1 cellular context compared by ENCODE assay signal in the genomic region with DNA sequence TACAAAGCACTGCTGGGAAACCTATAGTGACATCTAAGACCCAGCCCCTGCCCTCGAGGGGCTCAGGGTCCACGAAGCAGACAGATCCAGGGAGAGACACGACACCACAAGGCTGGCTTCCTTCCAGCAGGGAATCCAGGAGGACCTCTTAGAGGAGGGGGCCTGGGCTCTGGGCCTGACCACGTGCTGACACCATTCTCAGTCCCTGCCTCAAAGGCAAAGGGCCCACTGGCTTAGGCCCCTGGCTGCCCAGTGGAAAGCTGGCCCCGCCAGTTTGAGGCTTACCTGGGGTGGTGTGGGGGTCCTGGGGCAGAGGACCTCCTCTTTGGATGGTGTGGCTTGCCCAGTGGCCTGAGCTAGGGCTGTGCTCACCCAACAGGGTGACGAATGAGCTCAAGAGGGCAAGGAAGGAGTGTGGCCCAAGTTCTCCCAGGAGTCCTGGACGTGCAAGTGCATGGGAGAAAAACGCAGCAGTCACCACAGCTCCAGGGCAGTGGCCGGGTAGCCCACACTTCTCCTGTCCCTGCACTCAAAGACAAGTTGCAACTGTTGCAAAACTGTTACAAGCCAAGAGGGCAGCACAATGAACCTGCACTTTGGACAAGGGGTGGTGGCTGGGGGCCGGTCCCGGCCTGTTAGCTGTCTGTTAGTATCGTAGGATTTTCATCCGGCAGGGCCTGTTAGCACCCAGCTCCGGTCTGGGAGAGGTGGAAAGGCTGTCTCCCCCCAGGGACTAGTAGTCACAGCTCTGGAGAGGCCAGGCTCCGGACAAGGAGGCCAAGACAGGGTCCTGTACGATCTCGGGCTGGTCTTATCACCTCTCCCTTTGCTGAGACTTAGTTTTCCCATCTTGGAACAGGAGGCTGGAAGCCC.
A peak's percentile ranks its signal among the peaks of the same experiment; 100 is the strongest.
TF ChIP-seq lines count a peak whose summit lies in the region.

No MANE protein-coding gene starts in this region.

TF ChIP-seq in HepG2, 621 proteins besides CTCF, POLR2A, EP300 and RAD21 (continued from another document and continues in another):
- no peak for TF ChIP-seq IKZF4 (CRISPR knock-in tag; IDR thresholded peaks at IDR 0.05; ENCODE audit: borderline replicate concordance, low read depth, not compliant biosample characterization)
- TF ChIP-seq STAT5B (CRISPR knock-in tag; IDR thresholded peaks at IDR 0.05) = no peak
- TF ChIP-seq, protein P1, sequence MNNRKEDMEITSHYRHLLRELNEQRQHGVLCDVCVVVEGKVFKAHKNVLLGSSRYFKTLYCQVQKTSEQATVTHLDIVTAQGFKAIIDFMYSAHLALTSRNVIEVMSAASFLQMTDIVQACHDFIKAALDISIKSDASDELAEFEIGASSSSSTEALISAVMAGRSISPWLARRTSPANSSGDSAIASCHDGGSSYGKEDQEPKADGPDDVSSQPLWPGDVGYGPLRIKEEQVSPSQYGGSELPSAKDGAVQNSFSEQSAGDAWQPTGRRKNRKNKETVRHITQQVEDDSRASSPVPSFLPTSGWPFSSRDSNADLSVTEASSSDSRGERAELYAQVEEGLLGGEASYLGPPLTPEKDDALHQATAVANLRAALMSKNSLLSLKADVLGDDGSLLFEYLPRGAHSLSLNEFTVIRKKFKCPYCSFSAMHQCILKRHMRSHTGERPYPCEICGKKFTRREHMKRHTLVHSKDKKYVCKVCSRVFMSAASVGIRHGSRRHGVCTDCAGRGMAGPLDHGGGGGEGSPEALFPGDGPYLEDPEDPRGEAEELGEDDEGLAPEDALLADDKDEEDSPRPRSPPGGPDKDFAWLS (CRISPR knock-in tag; IDR thresholded peaks at IDR 0.05; ENCODE audit: borderline replicate concordance) = 0 out of 2 replicates have a peak, but pooled peaks have one; percentile 33
- TF ChIP-seq TARDBP (CRISPR knock-in tag; IDR thresholded peaks at IDR 0.05) = peak; percentile 76
- peak; percentile 79; the same call in 1 of the 2 replicates for TF ChIP-seq ZNF775 (CRISPR knock-in tag; IDR thresholded peaks at IDR 0.05; ENCODE audit: borderline replicate concordance)
- TF ChIP-seq ZNF746 (CRISPR knock-in tag; IDR thresholded peaks at IDR 0.05) = peak; percentile 36; the same call in 1 of the 2 replicates
- TF ChIP-seq ZFX (CRISPR knock-in tag; IDR thresholded peaks at IDR 0.05; ENCODE audit: low read depth) = peak; percentile 90
- TF ChIP-seq SMARCE1 (IDR thresholded peaks at IDR 0.05; ENCODE audit: borderline replicate concordance) = no peak
- TF ChIP-seq TEAD2 (CRISPR knock-in tag; IDR thresholded peaks at IDR 0.05) = no peak
- TF ChIP-seq, protein P2, sequence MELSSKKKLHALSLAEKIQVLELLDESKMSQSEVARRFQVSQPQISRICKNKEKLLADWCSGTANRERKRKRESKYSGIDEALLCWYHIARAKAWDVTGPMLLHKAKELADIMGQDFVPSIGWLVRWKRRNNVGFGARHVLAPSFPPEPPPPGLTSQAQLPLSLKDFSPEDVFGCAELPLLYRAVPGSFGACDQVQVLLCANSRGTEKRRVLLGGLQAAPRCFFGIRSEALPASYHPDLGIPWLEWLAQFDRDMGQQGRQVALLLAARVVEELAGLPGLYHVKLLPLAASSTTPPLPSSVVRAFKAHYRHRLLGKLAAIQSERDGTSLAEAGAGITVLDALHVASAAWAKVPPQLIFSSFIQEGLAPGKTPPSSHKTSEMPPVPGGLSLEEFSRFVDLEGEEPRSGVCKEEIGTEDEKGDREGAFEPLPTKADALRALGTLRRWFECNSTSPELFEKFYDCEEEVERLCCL (CRISPR knock-in tag; IDR thresholded peaks at IDR 0.05; ENCODE audit: borderline replicate concordance) = no peak
- no peak for TF ChIP-seq CBX2 (IDR thresholded peaks at IDR 0.05; ENCODE audit: low read depth, low read length)
- no peak for TF ChIP-seq CBX2 (CRISPR knock-in tag; IDR thresholded peaks at IDR 0.05; ENCODE audit: low read depth)
- TF ChIP-seq RFX5 (IDR thresholded peaks at IDR 0.05; ENCODE audit: low read depth, low read length) = no peak
- TF ChIP-seq NFKB2 (CRISPR knock-in tag; IDR thresholded peaks at IDR 0.05; ENCODE audit: borderline replicate concordance) = peak; percentile 44
- TF ChIP-seq, protein P3, sequence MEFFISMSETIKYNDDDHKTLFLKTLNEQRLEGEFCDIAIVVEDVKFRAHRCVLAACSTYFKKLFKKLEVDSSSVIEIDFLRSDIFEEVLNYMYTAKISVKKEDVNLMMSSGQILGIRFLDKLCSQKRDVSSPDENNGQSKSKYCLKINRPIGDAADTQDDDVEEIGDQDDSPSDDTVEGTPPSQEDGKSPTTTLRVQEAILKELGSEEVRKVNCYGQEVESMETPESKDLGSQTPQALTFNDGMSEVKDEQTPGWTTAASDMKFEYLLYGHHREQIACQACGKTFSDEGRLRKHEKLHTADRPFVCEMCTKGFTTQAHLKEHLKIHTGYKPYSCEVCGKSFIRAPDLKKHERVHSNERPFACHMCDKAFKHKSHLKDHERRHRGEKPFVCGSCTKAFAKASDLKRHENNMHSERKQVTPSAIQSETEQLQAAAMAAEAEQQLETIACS (CRISPR knock-in tag; IDR thresholded peaks at IDR 0.05) = no peak
- TF ChIP-seq, protein P4, sequence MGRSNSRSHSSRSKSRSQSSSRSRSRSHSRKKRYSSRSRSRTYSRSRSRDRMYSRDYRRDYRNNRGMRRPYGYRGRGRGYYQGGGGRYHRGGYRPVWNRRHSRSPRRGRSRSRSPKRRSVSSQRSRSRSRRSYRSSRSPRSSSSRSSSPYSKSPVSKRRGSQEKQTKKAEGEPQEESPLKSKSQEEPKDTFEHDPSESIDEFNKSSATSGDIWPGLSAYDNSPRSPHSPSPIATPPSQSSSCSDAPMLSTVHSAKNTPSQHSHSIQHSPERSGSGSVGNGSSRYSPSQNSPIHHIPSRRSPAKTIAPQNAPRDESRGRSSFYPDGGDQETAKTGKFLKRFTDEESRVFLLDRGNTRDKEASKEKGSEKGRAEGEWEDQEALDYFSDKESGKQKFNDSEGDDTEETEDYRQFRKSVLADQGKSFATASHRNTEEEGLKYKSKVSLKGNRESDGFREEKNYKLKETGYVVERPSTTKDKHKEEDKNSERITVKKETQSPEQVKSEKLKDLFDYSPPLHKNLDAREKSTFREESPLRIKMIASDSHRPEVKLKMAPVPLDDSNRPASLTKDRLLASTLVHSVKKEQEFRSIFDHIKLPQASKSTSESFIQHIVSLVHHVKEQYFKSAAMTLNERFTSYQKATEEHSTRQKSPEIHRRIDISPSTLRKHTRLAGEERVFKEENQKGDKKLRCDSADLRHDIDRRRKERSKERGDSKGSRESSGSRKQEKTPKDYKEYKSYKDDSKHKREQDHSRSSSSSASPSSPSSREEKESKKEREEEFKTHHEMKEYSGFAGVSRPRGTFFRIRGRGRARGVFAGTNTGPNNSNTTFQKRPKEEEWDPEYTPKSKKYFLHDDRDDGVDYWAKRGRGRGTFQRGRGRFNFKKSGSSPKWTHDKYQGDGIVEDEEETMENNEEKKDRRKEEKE (IDR thresholded peaks at IDR 0.05) = no peak
- TF ChIP-seq GABPA (IDR thresholded peaks at IDR 0.05; ENCODE audit: low read depth, low read length) = no peak
- TF ChIP-seq GABPA (CRISPR knock-in tag; IDR thresholded peaks at IDR 0.05; ENCODE audit: low read depth) = no peak
- TF ChIP-seq, protein P5, sequence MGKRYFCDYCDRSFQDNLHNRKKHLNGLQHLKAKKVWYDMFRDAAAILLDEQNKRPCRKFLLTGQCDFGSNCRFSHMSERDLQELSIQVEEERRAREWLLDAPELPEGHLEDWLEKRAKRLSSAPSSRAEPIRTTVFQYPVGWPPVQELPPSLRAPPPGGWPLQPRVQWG (CRISPR knock-in tag; IDR thresholded peaks at IDR 0.05; ENCODE audit: borderline replicate concordance, low read depth) = no peak
- no peak for TF ChIP-seq NFYB (CRISPR knock-in tag; IDR thresholded peaks at IDR 0.05)
- TF ChIP-seq HES4 (CRISPR knock-in tag; IDR thresholded peaks at IDR 0.05; ENCODE audit: borderline replicate concordance) = peak; percentile 83
- TF ChIP-seq, protein P6, sequence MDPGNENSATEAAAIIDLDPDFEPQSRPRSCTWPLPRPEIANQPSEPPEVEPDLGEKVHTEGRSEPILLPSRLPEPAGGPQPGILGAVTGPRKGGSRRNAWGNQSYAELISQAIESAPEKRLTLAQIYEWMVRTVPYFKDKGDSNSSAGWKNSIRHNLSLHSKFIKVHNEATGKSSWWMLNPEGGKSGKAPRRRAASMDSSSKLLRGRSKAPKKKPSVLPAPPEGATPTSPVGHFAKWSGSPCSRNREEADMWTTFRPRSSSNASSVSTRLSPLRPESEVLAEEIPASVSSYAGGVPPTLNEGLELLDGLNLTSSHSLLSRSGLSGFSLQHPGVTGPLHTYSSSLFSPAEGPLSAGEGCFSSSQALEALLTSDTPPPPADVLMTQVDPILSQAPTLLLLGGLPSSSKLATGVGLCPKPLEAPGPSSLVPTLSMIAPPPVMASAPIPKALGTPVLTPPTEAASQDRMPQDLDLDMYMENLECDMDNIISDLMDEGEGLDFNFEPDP (CRISPR knock-in tag; conservative IDR thresholded peaks at IDR 0.05) = no peak
- TF ChIP-seq ZNF883 (CRISPR knock-in tag; IDR thresholded peaks at IDR 0.05; ENCODE audit: not compliant biosample characterization) = peak; percentile 28
- TF ChIP-seq NR2F2 (IDR thresholded peaks at IDR 0.05; ENCODE audit: borderline replicate concordance, low read depth) = peak; percentile 65; the same call in 1 of the 2 replicates
- TF ChIP-seq, protein P7, sequence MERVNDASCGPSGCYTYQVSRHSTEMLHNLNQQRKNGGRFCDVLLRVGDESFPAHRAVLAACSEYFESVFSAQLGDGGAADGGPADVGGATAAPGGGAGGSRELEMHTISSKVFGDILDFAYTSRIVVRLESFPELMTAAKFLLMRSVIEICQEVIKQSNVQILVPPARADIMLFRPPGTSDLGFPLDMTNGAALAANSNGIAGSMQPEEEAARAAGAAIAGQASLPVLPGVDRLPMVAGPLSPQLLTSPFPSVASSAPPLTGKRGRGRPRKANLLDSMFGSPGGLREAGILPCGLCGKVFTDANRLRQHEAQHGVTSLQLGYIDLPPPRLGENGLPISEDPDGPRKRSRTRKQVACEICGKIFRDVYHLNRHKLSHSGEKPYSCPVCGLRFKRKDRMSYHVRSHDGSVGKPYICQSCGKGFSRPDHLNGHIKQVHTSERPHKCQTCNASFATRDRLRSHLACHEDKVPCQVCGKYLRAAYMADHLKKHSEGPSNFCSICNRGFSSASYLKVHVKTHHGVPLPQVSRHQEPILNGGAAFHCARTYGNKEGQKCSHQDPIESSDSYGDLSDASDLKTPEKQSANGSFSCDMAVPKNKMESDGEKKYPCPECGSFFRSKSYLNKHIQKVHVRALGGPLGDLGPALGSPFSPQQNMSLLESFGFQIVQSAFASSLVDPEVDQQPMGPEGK (CRISPR knock-in tag; IDR thresholded peaks at IDR 0.05) = peak; percentile 98
- peak; percentile 75 for TF ChIP-seq ARNTL (CRISPR knock-in tag; IDR thresholded peaks at IDR 0.05)
- no peak; the same call in 1 of the 2 replicates for TF ChIP-seq TBX3 (IDR thresholded peaks at IDR 0.05; ENCODE audit: borderline replicate concordance)
- no peak for TF ChIP-seq PCBP1 (IDR thresholded peaks at IDR 0.05; ENCODE audit: borderline replicate concordance, low read depth, low read length)
- no peak for TF ChIP-seq CENPT (CRISPR knock-in tag; IDR thresholded peaks at IDR 0.05; ENCODE audit: low read depth)
- peak; percentile 71; the same call in 1 of the 2 replicates for TF ChIP-seq ZKSCAN8 (CRISPR knock-in tag; IDR thresholded peaks at IDR 0.05; ENCODE audit: borderline replicate concordance)
- no peak for TF ChIP-seq SMAD9 (CRISPR knock-in tag; IDR thresholded peaks at IDR 0.05)
- TF ChIP-seq, protein P8, sequence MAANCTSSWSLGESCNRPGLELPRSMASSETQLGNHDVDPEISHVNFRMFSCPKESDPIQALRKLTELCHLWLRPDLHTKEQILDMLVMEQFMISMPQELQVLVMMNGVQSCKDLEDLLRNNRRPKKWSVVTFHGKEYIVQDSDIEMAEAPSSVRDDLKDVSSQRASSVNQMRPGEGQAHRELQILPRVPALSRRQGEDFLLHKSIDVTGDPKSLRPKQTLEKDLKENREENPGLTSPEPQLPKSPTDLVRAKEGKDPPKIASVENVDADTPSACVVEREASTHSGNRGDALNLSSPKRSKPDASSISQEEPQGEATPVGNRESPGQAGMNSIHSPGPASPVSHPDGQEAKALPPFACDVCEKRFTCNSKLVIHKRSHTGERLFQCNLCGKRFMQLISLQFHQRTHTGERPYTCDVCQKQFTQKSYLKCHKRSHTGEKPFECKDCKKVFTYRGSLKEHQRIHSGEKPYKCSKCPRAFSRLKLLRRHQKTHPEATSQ (CRISPR knock-in tag; IDR thresholded peaks at IDR 0.05; ENCODE audit: borderline replicate concordance) = no peak
- TF ChIP-seq, protein P9, sequence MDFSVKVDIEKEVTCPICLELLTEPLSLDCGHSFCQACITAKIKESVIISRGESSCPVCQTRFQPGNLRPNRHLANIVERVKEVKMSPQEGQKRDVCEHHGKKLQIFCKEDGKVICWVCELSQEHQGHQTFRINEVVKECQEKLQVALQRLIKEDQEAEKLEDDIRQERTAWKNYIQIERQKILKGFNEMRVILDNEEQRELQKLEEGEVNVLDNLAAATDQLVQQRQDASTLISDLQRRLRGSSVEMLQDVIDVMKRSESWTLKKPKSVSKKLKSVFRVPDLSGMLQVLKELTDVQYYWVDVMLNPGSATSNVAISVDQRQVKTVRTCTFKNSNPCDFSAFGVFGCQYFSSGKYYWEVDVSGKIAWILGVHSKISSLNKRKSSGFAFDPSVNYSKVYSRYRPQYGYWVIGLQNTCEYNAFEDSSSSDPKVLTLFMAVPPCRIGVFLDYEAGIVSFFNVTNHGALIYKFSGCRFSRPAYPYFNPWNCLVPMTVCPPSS (IDR thresholded peaks at IDR 0.05) = no peak
- TF ChIP-seq, protein P10, sequence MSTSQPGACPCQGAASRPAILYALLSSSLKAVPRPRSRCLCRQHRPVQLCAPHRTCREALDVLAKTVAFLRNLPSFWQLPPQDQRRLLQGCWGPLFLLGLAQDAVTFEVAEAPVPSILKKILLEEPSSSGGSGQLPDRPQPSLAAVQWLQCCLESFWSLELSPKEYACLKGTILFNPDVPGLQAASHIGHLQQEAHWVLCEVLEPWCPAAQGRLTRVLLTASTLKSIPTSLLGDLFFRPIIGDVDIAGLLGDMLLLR (CRISPR knock-in tag; IDR thresholded peaks at IDR 0.05) = no peak
- TF ChIP-seq, protein P11, sequence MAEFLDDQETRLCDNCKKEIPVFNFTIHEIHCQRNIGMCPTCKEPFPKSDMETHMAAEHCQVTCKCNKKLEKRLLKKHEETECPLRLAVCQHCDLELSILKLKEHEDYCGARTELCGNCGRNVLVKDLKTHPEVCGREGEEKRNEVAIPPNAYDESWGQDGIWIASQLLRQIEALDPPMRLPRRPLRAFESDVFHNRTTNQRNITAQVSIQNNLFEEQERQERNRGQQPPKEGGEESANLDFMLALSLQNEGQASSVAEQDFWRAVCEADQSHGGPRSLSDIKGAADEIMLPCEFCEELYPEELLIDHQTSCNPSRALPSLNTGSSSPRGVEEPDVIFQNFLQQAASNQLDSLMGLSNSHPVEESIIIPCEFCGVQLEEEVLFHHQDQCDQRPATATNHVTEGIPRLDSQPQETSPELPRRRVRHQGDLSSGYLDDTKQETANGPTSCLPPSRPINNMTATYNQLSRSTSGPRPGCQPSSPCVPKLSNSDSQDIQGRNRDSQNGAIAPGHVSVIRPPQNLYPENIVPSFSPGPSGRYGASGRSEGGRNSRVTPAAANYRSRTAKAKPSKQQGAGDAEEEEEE (CRISPR knock-in tag; IDR thresholded peaks at IDR 0.05; ENCODE audit: borderline replicate concordance) = no peak
- TF ChIP-seq ZBTB42 (CRISPR knock-in tag; IDR thresholded peaks at IDR 0.05) = peak; percentile 85; the same call in 1 of the 2 replicates
- no peak for TF ChIP-seq NR1H2 (CRISPR knock-in tag; IDR thresholded peaks at IDR 0.05; ENCODE audit: borderline replicate concordance, low read depth)
